1 cellular context compared by ENCODE assay signal in genomic region chr11:74170694-74171629, GRCh38.
A peak's percentile ranks its signal among the peaks of the same experiment; 100 is the strongest.
TF ChIP-seq lines count a peak whose summit lies in the region.

A gene with protein sequence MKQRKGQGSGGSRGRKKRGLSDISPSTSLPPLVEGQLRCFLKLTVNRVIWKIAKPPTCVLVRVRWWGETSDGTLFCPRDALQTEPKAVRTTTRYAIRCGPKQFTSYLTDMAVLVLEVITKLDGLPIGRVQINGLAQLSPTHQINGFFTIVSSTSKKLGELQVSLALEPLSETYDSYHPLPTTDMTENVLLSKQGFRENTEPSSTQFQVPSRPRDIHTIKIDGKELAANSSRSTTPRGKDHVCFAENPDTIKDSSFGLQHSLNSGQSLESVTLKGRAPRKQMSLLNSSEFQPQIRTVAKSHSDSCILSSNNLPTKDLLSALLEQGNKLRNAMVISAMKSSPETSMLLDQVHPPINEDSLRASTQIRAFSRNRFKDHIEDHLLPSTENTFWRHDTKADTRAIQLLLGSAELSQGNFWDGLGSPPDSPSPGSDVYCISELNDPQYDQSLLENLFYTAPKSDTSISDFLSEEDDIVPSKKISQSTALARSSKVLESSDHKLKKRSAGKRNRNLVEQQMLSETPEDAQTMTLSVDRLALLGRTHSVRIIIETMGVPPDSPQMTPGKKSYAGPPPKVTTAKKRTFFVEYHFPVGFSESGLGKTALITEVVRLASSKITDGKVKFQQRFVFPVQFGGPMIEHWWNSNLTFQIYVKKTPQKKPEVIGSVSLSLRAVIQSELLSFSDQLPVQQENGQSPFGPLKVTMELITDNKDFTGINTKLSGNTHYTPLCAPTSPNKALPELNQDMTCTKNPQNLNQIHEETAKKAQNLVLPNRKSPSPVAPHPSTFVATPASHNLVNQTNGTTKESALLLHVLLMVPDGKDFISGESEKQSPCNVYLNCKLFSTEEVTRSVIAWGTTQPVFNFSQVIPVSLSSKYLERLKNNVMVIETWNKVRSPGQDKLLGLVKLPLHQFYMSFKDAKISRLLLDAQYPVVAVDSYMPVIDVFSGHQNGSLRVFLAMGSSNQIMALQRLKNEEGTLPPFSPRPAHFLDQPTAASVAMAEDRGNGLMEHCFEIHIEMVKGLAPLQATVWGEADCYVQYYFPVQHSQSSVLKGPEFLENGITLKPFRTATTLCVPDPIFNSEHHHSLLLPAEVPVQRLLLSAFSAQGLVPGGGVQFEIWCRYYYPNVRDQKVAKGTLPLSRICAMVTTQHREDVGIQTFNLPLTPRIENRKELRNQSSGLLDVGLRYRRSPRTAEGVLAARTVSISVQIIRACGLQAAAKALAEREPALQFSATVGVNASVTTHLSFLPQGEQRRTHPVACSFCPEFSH (N-terminal part only) (minus strand): TSS chr11:74171002. CDS start chr11:74170792, 210 bp downstream.
A gene with protein sequence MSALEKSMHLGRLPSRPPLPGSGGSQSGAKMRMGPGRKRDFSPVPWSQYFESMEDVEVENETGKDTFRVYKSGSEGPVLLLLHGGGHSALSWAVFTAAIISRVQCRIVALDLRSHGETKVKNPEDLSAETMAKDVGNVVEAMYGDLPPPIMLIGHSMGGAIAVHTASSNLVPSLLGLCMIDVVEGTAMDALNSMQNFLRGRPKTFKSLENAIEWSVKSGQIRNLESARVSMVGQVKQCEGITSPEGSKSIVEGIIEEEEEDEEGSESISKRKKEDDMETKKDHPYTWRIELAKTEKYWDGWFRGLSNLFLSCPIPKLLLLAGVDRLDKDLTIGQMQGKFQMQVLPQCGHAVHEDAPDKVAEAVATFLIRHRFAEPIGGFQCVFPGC (plus strand): TSS chr11:74171289. CDS start chr11:74171422, 133 bp downstream.

TF ChIP-seq in HepG2, 621 proteins besides CTCF, POLR2A, EP300 and RAD21 (continued from another document):
- TF ChIP-seq, protein P1, sequence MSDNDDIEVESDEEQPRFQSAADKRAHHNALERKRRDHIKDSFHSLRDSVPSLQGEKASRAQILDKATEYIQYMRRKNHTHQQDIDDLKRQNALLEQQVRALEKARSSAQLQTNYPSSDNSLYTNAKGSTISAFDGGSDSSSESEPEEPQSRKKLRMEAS (IDR thresholded peaks at IDR 0.05), result peak; percentile 90
- no peak; the same call in none of the 2 replicates for TF ChIP-seq HNF4A (CRISPR knock-in tag; IDR thresholded peaks at IDR 0.05)
- no peak; the same call in 1 of the 2 replicates for TF ChIP-seq STAT6 (CRISPR knock-in tag; IDR thresholded peaks at IDR 0.05; ENCODE audit: borderline replicate concordance)
- TF ChIP-seq FIP1L1 (IDR thresholded peaks at IDR 0.05; ENCODE audit: borderline replicate concordance, insufficient read depth, low read depth, low read length), result 0 out of 2 replicates have a peak, but pooled peaks have one; percentile 40
- TF ChIP-seq ZNF567 (CRISPR knock-in tag; IDR thresholded peaks at IDR 0.05; ENCODE audit: borderline replicate concordance), result peak; percentile 91; the same call in 1 of the 2 replicates
- TF ChIP-seq ZNF572 (CRISPR knock-in tag; IDR thresholded peaks at IDR 0.05), result peak; percentile 70; the same call in 1 of the 2 replicates
